Comparison of ENCODE assay signal across 9 cellular contexts in the genomic region with DNA sequence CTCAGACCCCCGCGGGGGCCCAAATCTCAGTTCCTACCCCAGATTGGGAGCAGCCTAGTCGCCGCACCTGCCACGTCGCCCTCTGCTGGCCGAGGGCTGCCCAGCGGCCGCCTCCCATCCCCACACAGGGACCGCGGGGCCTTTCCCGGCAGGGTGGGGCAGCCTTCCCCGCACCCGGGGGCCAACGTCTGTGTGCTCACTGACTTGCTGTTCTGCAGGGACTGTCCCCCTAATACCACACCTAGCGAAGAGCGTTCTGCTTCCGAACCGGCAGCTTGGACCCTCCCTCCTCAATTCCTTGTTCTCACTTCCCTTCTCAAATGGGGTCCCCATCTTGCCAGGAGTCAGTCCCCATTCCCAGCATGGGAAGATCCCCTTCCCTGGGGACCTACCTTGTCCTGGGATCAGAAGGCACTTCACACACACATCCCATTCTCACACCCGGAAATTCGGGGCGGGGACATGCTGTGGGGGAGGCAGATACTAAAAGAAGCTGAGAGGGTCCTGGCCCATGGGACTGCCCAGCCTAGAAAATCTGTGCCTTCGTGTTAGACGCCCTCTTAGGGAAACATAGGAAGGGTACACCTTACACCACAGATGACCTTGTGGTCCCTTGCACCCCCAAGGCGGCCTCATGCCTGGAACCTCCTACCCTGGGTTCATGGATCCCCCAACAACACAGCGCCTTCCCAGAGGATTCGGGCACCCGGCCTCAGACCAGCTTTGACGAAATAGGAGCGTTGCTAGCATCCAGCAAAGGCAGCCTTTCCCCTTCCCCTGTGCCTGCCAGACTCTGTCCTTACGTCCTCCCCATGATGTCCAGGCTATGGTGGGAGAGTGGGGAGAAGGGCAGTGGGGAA. TPM values are rescaled to one million over a fixed set of nuclear protein-coding genes. Genes with fewer than 3 reads are reported as not detected.
DNase-seq lines count a peak whose midpoint lies in the region; ATAC-seq and TF ChIP-seq lines count a peak whose summit lies in the region.
"Had no signal": no experiment of that assay in that cellular context is flagged by ENCODE, and none has a peak within 500 bp of the region (broad histone marks: within the 10 kb centered on the region; RNA-seq: fewer than 3 reads in every experiment).

No MANE protein-coding gene starts in this region.

- intact Hi-C loops in upper lobe of right lung (cut with DNase I), result loop anchor here (10.0 kb wide), 1 partner anchor 51 kb away; no protein-coding TSS in a partner anchor

- peak; percentile 79 for TF ChIP-seq CTCF in foreskin keratinocyte (conservative IDR thresholded peaks at IDR 0.05)
- peak; percentile 86 for TF ChIP-seq CTCF in upper lobe of right lung (IDR thresholded peaks at IDR 0.05)

- H3K36me3 ChIP-seq in CD4-positive, CD25-positive, alpha-beta regulatory T cell (ENCODE audit: control insufficient read depth, insufficient read depth, low read length), result no peaks in the 10 kb centered on the region
- H3K36me3 ChIP-seq in trophoblast cell (ENCODE audit: control insufficient read depth in 1 of 2, insufficient read depth in 2 of 2, low read length in 2 of 2) (no peaks in the 10 kb centered on the region), upper lobe of right lung (peaks cover 10% of the 10 kb centered on the region)
- H3K36me3 ChIP-seq: HAP-1 had no signal

- no peak overlapping the region for H3K27ac Mint-ChIP-seq in CD4-positive, CD25-positive, alpha-beta regulatory T cell

- no peak overlapping the region for H3K23ac ChIP-seq in trophoblast cell (ENCODE audit: low read length)

- H3K79me2 ChIP-seq in trophoblast cell (ENCODE audit: control insufficient read depth, insufficient read depth, low read length, poor library complexity), result no peaks in the 10 kb centered on the region

- peaks cover 7% of the 10 kb centered on the region for H3K79me1 ChIP-seq in trophoblast cell (ENCODE audit: low read length)

- no peaks in the 10 kb centered on the region for H3K27me3 ChIP-seq in CD4-positive, CD25-positive, alpha-beta regulatory T cell (ENCODE audit: control insufficient read depth, insufficient read depth, low read length)
- no peaks in the 10 kb centered on the region for H3K27me3 ChIP-seq in foreskin keratinocyte
- no peaks in the 10 kb centered on the region for H3K27me3 ChIP-seq in trophoblast cell (ENCODE audit: insufficient read depth, low read length)
- H3K27me3 ChIP-seq in upper lobe of right lung, result no peaks in the 10 kb centered on the region

- H3K4me1 Mint-ChIP-seq in CD4-positive, CD25-positive, alpha-beta regulatory T cell, result peaks cover 0 to 7% (median 0%) of the 10 kb centered on the region in 4 donors
- peaks cover 5% of the 10 kb centered on the region for H3K4me1 Mint-ChIP-seq in activated T-cell treated with anti-CD3 and anti-CD28 coated beads, Interleukin-2, amount 50 U/mL, for 4 hours (ENCODE audit: low read depth)

- H4K12ac ChIP-seq in trophoblast cell (ENCODE audit: low read depth, low read length), result no peak overlapping the region

- no peak overlapping the region for H3K14ac ChIP-seq in trophoblast cell (ENCODE audit: low read length)

- no peak overlapping the region for H2BK12ac ChIP-seq in trophoblast cell (ENCODE audit: low read length)

- H3K4me2 ChIP-seq in trophoblast cell (ENCODE audit: low read length), result no peak overlapping the region

- H2AFZ ChIP-seq in trophoblast cell (ENCODE audit: insufficient read depth, low read length, poor library complexity), result no peak overlapping the region

- H2AK5ac ChIP-seq in trophoblast cell (ENCODE audit: low read length), result no peak overlapping the region

- H4K8ac ChIP-seq in trophoblast cell (ENCODE audit: low read depth, low read length), result no peak overlapping the region

- no peak overlapping the region for H3K4me3 ChIP-seq in CD4-positive, CD25-positive, alpha-beta regulatory T cell (ENCODE audit: low read depth, low read length)
- no peak overlapping the region for H3K4me3 ChIP-seq in trophoblast cell (ENCODE audit: low read depth, low read length)
- H3K4me3 ChIP-seq in upper lobe of right lung, result no peak overlapping the region
- H3K4me3 ChIP-seq: HAP-1 had no signal

- peaks cover 3% of the 10 kb centered on the region for H3K4me1 ChIP-seq in CD4-positive, CD25-positive, alpha-beta regulatory T cell (ENCODE audit: control insufficient read depth, insufficient read depth, low read length, poor library complexity, severe bottlenecking)
- H3K4me1 ChIP-seq in foreskin keratinocyte, result no peaks in the 10 kb centered on the region
- H3K4me1 ChIP-seq in trophoblast cell (ENCODE audit: control insufficient read depth in 1 of 2, insufficient read depth in 2 of 2, low read length in 2 of 2), result peaks cover 8 to 15% of the 10 kb centered on the region in 2 experiments
- H3K4me1 ChIP-seq in upper lobe of right lung, result peaks cover 39% of the 10 kb centered on the region

- no CpG with 5 or more reads among the region's 31 CpGs for WGBS in trophoblast cell (ENCODE audit: extremely low coverage, insufficient coverage, insufficient read length)

- no peaks in the 10 kb centered on the region for H3K27me3 Mint-ChIP-seq in CD4-positive, CD25-positive, alpha-beta regulatory T cell
- no peaks in the 10 kb centered on the region for H3K27me3 Mint-ChIP-seq in activated T-cell treated with anti-CD3 and anti-CD28 coated beads, Interleukin-2, amount 50 U/mL, for 4 hours (ENCODE audit: low read depth)

- no peaks in the 10 kb centered on the region for H3K9me3 ChIP-seq in CD4-positive, CD25-positive, alpha-beta regulatory T cell (ENCODE audit: control insufficient read depth in 2 of 2, low read length in 2 of 2)
- H3K9me3 ChIP-seq in trophoblast cell (ENCODE audit: insufficient read depth, low read depth, low read length) (no peaks in the 10 kb centered on the region), upper lobe of right lung (no peaks in the 10 kb centered on the region)
- H3K9me3 ChIP-seq: HAP-1 had no signal

- H3K9me3 Mint-ChIP-seq in CD4-positive, CD25-positive, alpha-beta regulatory T cell, result no peaks in the 10 kb centered on the region
- no peaks in the 10 kb centered on the region for H3K9me3 Mint-ChIP-seq in activated T-cell treated with anti-CD3 and anti-CD28 coated beads, Interleukin-2, amount 50 U/mL, for 4 hours

- no peak overlapping the region for H3K4me3 Mint-ChIP-seq in CD4-positive, CD25-positive, alpha-beta regulatory T cell
- H3K4me3 Mint-ChIP-seq in activated T-cell treated with anti-CD3 and anti-CD28 coated beads, Interleukin-2, amount 50 U/mL, for 4 hours, result no peak overlapping the region

- no peak overlapping the region for H3K4ac ChIP-seq in trophoblast cell (ENCODE audit: low read depth, low read length)

- H3K9ac ChIP-seq in trophoblast cell (ENCODE audit: low read length), result no peak overlapping the region

- peak; percentile 45 to 51 for ATAC-seq in CD4-positive, CD25-positive, alpha-beta regulatory T cell (ENCODE audit: low read depth in 2 of 2)
- ATAC-seq in activated T-cell treated with anti-CD3 and anti-CD28 coated beads, Interleukin-2, amount 50 U/mL, for 4 hours, result peak; percentile 87 to 90
- ATAC-seq in foreskin keratinocyte (peak; percentile 53), upper lobe of right lung (peak; percentile 73), HG03280 (IDR thresholded peaks at IDR 0.05; ENCODE audit: unreplicated experiment) (no peak)

- H3K36me3 Mint-ChIP-seq in CD4-positive, CD25-positive, alpha-beta regulatory T cell, result no peaks in the 10 kb centered on the region
- H3K36me3 Mint-ChIP-seq in activated T-cell treated with anti-CD3 and anti-CD28 coated beads, Interleukin-2, amount 50 U/mL, for 4 hours (ENCODE audit: insufficient read depth), result no peaks in the 10 kb centered on the region

- no peak overlapping the region for H3K27ac ChIP-seq in CD4-positive, CD25-positive, alpha-beta regulatory T cell (ENCODE audit: insufficient read depth, low read length, poor library complexity, severe bottlenecking)
- H3K27ac ChIP-seq in foreskin keratinocyte (no peak overlapping the region), trophoblast cell (ENCODE audit: low read depth, low read length) (no peak overlapping the region), upper lobe of right lung (peak overlapping the region; percentile 68)

- no peak overlapping the region for H2BK120ac ChIP-seq in trophoblast cell (ENCODE audit: insufficient read depth, low read length, poor library complexity)

- H4K91ac ChIP-seq in trophoblast cell (ENCODE audit: low read depth, low read length), result no peak overlapping the region

- no peak overlapping the region for H3K18ac ChIP-seq in trophoblast cell (ENCODE audit: low read length)

- no peak overlapping the region for H2BK5ac ChIP-seq in trophoblast cell (ENCODE audit: low read depth, low read length, poor library complexity)

- peak; percentile 11 to 24 (median 23) for DNase-seq in CD4-positive, CD25-positive, alpha-beta regulatory T cell
- DNase-seq in NAMALWA (ENCODE audit: low spot score) (peak; percentile 44), foreskin keratinocyte (no peak), trophoblast cell (peak; percentile 61 to 63), upper lobe of right lung (peak; percentile 85), 8988T (no peak)
- peak; percentile 54 for DNase-seq in activated T-cell treated with anti-CD3 and anti-CD28 coated beads, Interleukin-2, amount 50 U/mL, for 4 hours

RNA-seq across cellular contexts. Expression of a gene that starts 16.4 kb away (rescaled TPM):
- not detected for total RNA-seq in CD4-positive, CD25-positive, alpha-beta regulatory T cell
- not detected for polyA plus RNA-seq in CD4-positive, CD25-positive, alpha-beta regulatory T cell
- total RNA-seq in activated T-cell treated with anti-CD3 and anti-CD28 coated beads, Interleukin-2, amount 50 U/mL, for 4 hours, result under 1 TPM in 2 of 3 donors, not detected in 1; 0.08 to 0.29 TPM
- not detected in 2 replicates for total RNA-seq in foreskin keratinocyte
- polyA plus RNA-seq in foreskin keratinocyte, result 0.03 and 0.04 TPM in 2 replicates
- polyA plus RNA-seq in trophoblast cell (2013), result 2.8 and 3.1 TPM in 2 replicates
- 223 TPM for total RNA-seq in upper lobe of right lung

RNA-seq across cellular contexts. Expression of a gene that starts 27.8 kb away (rescaled TPM):
- total RNA-seq in CD4-positive, CD25-positive, alpha-beta regulatory T cell, result 6.5 TPM
- 1 to 10 TPM in 3 of 4 donors, under 1 TPM in 1; 0.47 to 2.3 (median 1.2) TPM for polyA plus RNA-seq in CD4-positive, CD25-positive, alpha-beta regulatory T cell
- total RNA-seq in activated T-cell treated with anti-CD3 and anti-CD28 coated beads, Interleukin-2, amount 50 U/mL, for 4 hours, result 10 to 100 TPM in 2 of 3 donors, 1 to 10 TPM in 1; 9.8 to 13.3 (median 11.6) TPM
- 14.0 and 14.3 TPM in 2 replicates for total RNA-seq in foreskin keratinocyte
- polyA plus RNA-seq in foreskin keratinocyte, result 7.3 and 7.4 TPM in 2 replicates
- 8.2 TPM in 2 replicates for polyA plus RNA-seq in trophoblast cell (2013)
- total RNA-seq in upper lobe of right lung, result 33.5 TPM

RNA-seq across cellular contexts. Expression of a gene that starts 35.8 kb away (rescaled TPM):
- total RNA-seq in CD4-positive, CD25-positive, alpha-beta regulatory T cell, result not detected
- polyA plus RNA-seq in CD4-positive, CD25-positive, alpha-beta regulatory T cell, result not detected
- total RNA-seq in activated T-cell treated with anti-CD3 and anti-CD28 coated beads, Interleukin-2, amount 50 U/mL, for 4 hours, result not detected
- total RNA-seq in foreskin keratinocyte, result not detected in 2 replicates
- polyA plus RNA-seq in foreskin keratinocyte, result not detected in 2 replicates
- polyA plus RNA-seq in trophoblast cell (2013), result 0.17 and 0.38 TPM in 2 replicates
- not detected for total RNA-seq in upper lobe of right lung

Comparison
In these comparisons a context has a peak if more than half of its experiments do, and no peak if none do; other contexts are left out.
1. DNase-seq: peak in CD4-positive, CD25-positive, alpha-beta regulatory T cell (3 of 3), NAMALWA (single experiment), activated T-cell treated with anti-CD3 and anti-CD28 coated beads, Interleukin-2, amount 50 U/mL, for 4 hours (single experiment), trophoblast cell (2 of 2) and upper lobe of right lung (single experiment); none in foreskin keratinocyte (0 of 2) and 8988T (single experiment).
2. RNA of a gene that starts 16.4 kb away (total RNA-seq): 223 TPM in upper lobe of right lung (single experiment); 0.08 to 0.29 TPM in activated T-cell treated with anti-CD3 and anti-CD28 coated beads, Interleukin-2, amount 50 U/mL, for 4 hours, not detected in CD4-positive, CD25-positive, alpha-beta regulatory T cell (single experiment) and not detected in foreskin keratinocyte; every median in the first group is over 100 times any median in the second.